Comparison of ENCODE assay signal across 16 cellular contexts in the genomic region with DNA sequence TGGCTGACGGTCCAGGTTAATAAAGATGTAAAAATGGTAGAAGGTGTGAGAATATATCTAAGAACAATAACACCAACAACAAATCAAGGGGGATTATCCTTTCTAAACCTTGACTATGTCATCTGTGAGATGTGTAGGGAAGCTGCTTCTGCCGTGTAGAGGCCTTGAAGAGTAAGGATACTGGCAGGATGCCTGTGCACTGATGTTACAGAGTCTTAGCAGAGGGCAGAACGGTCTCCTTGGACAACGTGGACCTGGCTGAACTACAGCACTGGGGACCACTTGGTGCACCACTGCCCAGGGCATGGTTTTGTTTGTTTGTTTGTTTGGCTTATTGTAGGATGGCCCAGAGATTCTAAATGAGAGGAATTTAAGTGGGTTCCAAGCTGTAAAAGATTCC.
"Had no signal": no experiment of that assay in that cellular context is flagged by ENCODE, and none has a peak within 500 bp of the region (broad histone marks: within the 10 kb centered on the region; RNA-seq: fewer than 3 reads in every experiment).

No MANE protein-coding gene starts in this region.

- H3K4me1 Mint-ChIP-seq: activated naive CD8-positive, alpha-beta T cell treated with anti-CD3 and anti-CD28 coated beads, Interleukin-2, amount 10 ng/mL, durations not matched to agents 7 days and 5 days; brain; central memory CD8-positive, alpha-beta T cell had no signal

- H3K4me1 ChIP-seq: gastroesophageal sphincter, pancreas had no signal

- H3K36me3 Mint-ChIP-seq: activated naive CD8-positive, alpha-beta T cell treated with anti-CD3 and anti-CD28 coated beads, Interleukin-2, amount 10 ng/mL, durations not matched to agents 7 days and 5 days; brain; memory B cell; stimulated activated memory B cell treated with anti-CD40 and anti-IgM and Interleukin-4, amounts not matched to agents 10 μg/mL and 1 μg/mL and 100 μg/mL, for 72 hours had no signal

- H3K27me3 ChIP-seq: gastroesophageal sphincter, pancreas had no signal

- H3K36me3 ChIP-seq: gastroesophageal sphincter, pancreas had no signal

- H3K4me3 Mint-ChIP-seq: activated B cell treated with CpG ODN at 0.5 μM for 24 hours; activated CD8-positive, alpha-beta T cell treated with anti-CD3 and anti-CD28 coated beads, Interleukin-2, amount 10 ng/mL, durations not matched to agents 7 days and 5 days; activated naive CD8-positive, alpha-beta T cell treated with anti-CD3 and anti-CD28 coated beads, Interleukin-2, amount 10 ng/mL, durations not matched to agents 7 days and 5 days; activated T-helper 1 cell treated with anti-CD3 and anti-CD28 coated beads, Interleukin-12 subunit alpha, Interleukin-12 subunit beta, Interleukin-2, Interleukin-4 antibody, amounts not matched to agents 30 ng/mL and 10 ng/mL and 1 ng/mL, durations not matched to agents 14 hours and 24 hours and 36 hours; brain; central memory CD8-positive, alpha-beta T cell; naive thymus-derived CD4-positive, alpha-beta T cell; stimulated activated memory B cell treated with anti-CD40 and anti-IgM and Interleukin-4, amounts not matched to agents 10 μg/mL and 1 μg/mL and 100 μg/mL, for 72 hours had no signal

- DNase-seq: activated B cell treated with CpG ODN at 0.5 μM for 24 hours; activated CD4-positive, alpha-beta T cell treated with anti-CD3 and anti-CD28 coated beads for 48 hours; activated CD8-positive, alpha-beta memory T cell treated with anti-CD3 and anti-CD28 coated beads, Interleukin-2, amount 50 U/mL, for 4 hours; activated CD8-positive, alpha-beta T cell treated with anti-CD3 and anti-CD28 coated beads, Interleukin-2, amount 10 ng/mL, durations not matched to agents 7 days and 5 days; activated naive CD8-positive, alpha-beta T cell treated with anti-CD3 and anti-CD28 coated beads, Interleukin-2, amount 10 ng/mL, durations not matched to agents 7 days and 5 days; cortex of kidney; effector CD8-positive, alpha-beta T cell; mucosa of descending colon; naive thymus-derived CD4-positive, alpha-beta T cell; pancreas had no signal

- H3K9me3 ChIP-seq: gastroesophageal sphincter, mucosa of descending colon, pancreas had no signal

- ATAC-seq: activated CD8-positive, alpha-beta T cell treated with anti-CD3 and anti-CD28 coated beads, Interleukin-2, amount 10 ng/mL, durations not matched to agents 7 days and 5 days had no signal

- H3K27me3 Mint-ChIP-seq: activated B cell treated with CpG ODN at 0.5 μM for 24 hours; activated naive CD8-positive, alpha-beta T cell treated with anti-CD3 and anti-CD28 coated beads, Interleukin-2, amount 10 ng/mL, durations not matched to agents 7 days and 5 days; brain; central memory CD8-positive, alpha-beta T cell; memory B cell; stimulated activated memory B cell treated with anti-CD40 and anti-IgM and Interleukin-4, amounts not matched to agents 10 μg/mL and 1 μg/mL and 100 μg/mL, for 72 hours had no signal

- H3K27ac Mint-ChIP-seq: activated B cell treated with CpG ODN at 0.5 μM for 24 hours; activated CD8-positive, alpha-beta T cell treated with anti-CD3 and anti-CD28 coated beads, Interleukin-2, amount 10 ng/mL, durations not matched to agents 7 days and 5 days; activated naive CD8-positive, alpha-beta T cell treated with anti-CD3 and anti-CD28 coated beads, Interleukin-2, amount 10 ng/mL, durations not matched to agents 7 days and 5 days; activated T-helper 1 cell treated with anti-CD3 and anti-CD28 coated beads, Interleukin-12 subunit alpha, Interleukin-12 subunit beta, Interleukin-2, Interleukin-4 antibody, amounts not matched to agents 30 ng/mL and 10 ng/mL and 1 ng/mL, durations not matched to agents 14 hours and 24 hours and 36 hours; brain; memory B cell; naive thymus-derived CD4-positive, alpha-beta T cell; stimulated activated memory B cell treated with anti-CD40 and anti-IgM and Interleukin-4, amounts not matched to agents 10 μg/mL and 1 μg/mL and 100 μg/mL, for 72 hours had no signal

- H3K27ac ChIP-seq: gastroesophageal sphincter, pancreas had no signal

- H3K9me3 Mint-ChIP-seq: activated B cell treated with CpG ODN at 0.5 μM for 24 hours; activated naive CD8-positive, alpha-beta T cell treated with anti-CD3 and anti-CD28 coated beads, Interleukin-2, amount 10 ng/mL, durations not matched to agents 7 days and 5 days; activated T-helper 1 cell treated with anti-CD3 and anti-CD28 coated beads, Interleukin-12 subunit alpha, Interleukin-12 subunit beta, Interleukin-2, Interleukin-4 antibody, amounts not matched to agents 30 ng/mL and 10 ng/mL and 1 ng/mL, durations not matched to agents 14 hours and 24 hours and 36 hours; brain; central memory CD8-positive, alpha-beta T cell; memory B cell; naive thymus-derived CD4-positive, alpha-beta T cell; stimulated activated memory B cell treated with anti-CD40 and anti-IgM and Interleukin-4, amounts not matched to agents 10 μg/mL and 1 μg/mL and 100 μg/mL, for 72 hours had no signal

- H3K4me3 ChIP-seq: gastroesophageal sphincter, mucosa of descending colon, pancreas had no signal
